In the genomic region with DNA sequence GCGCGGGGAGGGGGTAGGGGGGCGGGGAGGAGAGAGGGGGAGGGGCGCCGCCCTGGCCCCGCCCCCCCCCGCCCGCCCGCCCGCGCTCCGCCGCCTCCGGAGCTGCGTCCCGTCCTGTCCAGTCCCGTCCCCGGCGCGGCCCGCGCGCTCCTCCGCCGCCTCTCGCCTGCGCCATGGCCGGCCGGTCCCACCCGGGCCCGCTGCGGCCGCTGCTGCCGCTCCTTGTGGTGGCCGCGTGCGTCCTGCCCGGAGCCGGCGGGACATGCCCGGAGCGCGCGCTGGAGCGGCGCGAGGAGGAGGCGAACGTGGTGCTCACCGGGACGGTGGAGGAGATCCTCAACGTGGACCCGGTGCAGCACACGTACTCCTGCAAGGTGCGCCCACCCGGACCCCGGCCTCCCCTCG, we compare ENCODE assay signal across 8 cellular contexts. TPM values are rescaled to one million over a fixed set of nuclear protein-coding genes. Genes with fewer than 3 reads are reported as not detected.
DNase-seq lines count a peak whose midpoint lies in the region; ATAC-seq and TF ChIP-seq lines count a peak whose summit lies in the region.

Gene AGRN (plus strand): TSS at position 121 of the 405 bp plus-strand sequence. CDS start 53 bp downstream, at position 174.

- H3K4me2 ChIP-seq in skeletal muscle satellite cell (ENCODE audit: low read length) = peak within 1 kb of the TSS; percentile 91

- peaks cover 13% of the 10 kb centered on the region for H3K27me3 ChIP-seq in adrenal gland
- no peaks in the 10 kb centered on the region for H3K27me3 ChIP-seq in skeletal muscle satellite cell (ENCODE audit: control insufficient read depth, insufficient read depth, low read length)

- intact Hi-C loops in Calu3 (cut with micrococcal nuclease; ENCODE audit: unreplicated experiment) = loop anchor here (5.0 kb wide), 1 partner anchor 37 kb away; no protein-coding TSS in a partner anchor
- intact Hi-C loops in adrenal gland (cut with DNase I) = no loop called here

- BruUV-seq in Calu3 (replicated peaks; lab: Mats Ljungman, UMichigan) = no TSS peak

- H3K4me3 ChIP-seq in adrenal gland = peak within 1 kb of the TSS in 2 of 4 donors; percentile 43 to 97
- H3K4me3 ChIP-seq in iPS-11a (ENCODE audit: low read depth, low read length) = peak within 1 kb of the TSS; percentile 70
- peak within 1 kb of the TSS; percentile 74 for H3K4me3 ChIP-seq in skeletal muscle satellite cell (ENCODE audit: low read length)

- DNase-seq in Calu3 = peak; percentile 50
- peak in 4 of 7 donors; percentile 49 to 62 (median 52) for DNase-seq in adrenal gland
- no peak for DNase-seq in NCI-H2171 (lab: John Stamatoyannopoulos, UW)
- DNase-seq in NCI-H774 (lab: John Stamatoyannopoulos, UW) = no peak

- H3K36me3 Mint-ChIP-seq in Calu3 (ENCODE audit: insufficient read depth, unreplicated experiment) = peaks cover 53% of the 10 kb centered on the region

- H3K4me1 ChIP-seq in adrenal gland (replicated peaks in 1 of 2) = peaks cover 12 to 16% of the 10 kb centered on the region in 2 donors
- H3K4me1 ChIP-seq in skeletal muscle satellite cell (ENCODE audit: control insufficient read depth, insufficient read depth, low read length) = peaks cover 14% of the 10 kb centered on the region

- H3K9me3 Mint-ChIP-seq in Calu3 (ENCODE audit: low read depth, unreplicated experiment) = no peaks in the 10 kb centered on the region

- H3K27ac ChIP-seq in adrenal gland = peak within 1 kb of the TSS in 3 of 5 donors; percentile 64 to 96 (median 75)

- peaks cover 18% of the 10 kb centered on the region for H3K4me1 Mint-ChIP-seq in Calu3 (ENCODE audit: low read depth, unreplicated experiment)

- peak within 1 kb of the TSS; percentile 44 for H3K27ac Mint-ChIP-seq in Calu3 (ENCODE audit: unreplicated experiment)

- H3K36me3 ChIP-seq in adrenal gland (replicated peaks in 1 of 2) (no peaks in the 10 kb centered on the region), skeletal muscle satellite cell (ENCODE audit: insufficient read depth, low read length) (no peaks in the 10 kb centered on the region)

- H3K27me3 Mint-ChIP-seq in Calu3 (ENCODE audit: unreplicated experiment) = no peaks in the 10 kb centered on the region

- peak within 1 kb of the TSS; percentile 73 for H3K4me3 Mint-ChIP-seq in Calu3 (ENCODE audit: low read depth, unreplicated experiment)

- TF ChIP-seq CTCF in Calu3 (IDR thresholded peaks at IDR 0.05; ENCODE audit: unreplicated experiment) (no peak), adrenal gland (IDR thresholded peaks at IDR 0.05) (no peak)

- no peak for TF ChIP-seq POLR2A in adrenal gland (IDR thresholded peaks at IDR 0.05)

- no peak within 1 kb of the TSS for H3K9ac ChIP-seq in skeletal muscle satellite cell (ENCODE audit: low read depth, low read length)

- ATAC-seq in GM19463 (IDR thresholded peaks at IDR 0.05; ENCODE audit: unreplicated experiment) (peak; percentile 27), HG03565 (IDR thresholded peaks at IDR 0.05; ENCODE audit: unreplicated experiment) (peak; percentile 18)

- no peaks in the 10 kb centered on the region for H3K9me3 ChIP-seq in adrenal gland (replicated peaks in 1 of 3)
- no peaks in the 10 kb centered on the region for H3K9me3 ChIP-seq in skeletal muscle satellite cell (replicated peaks; ENCODE audit: low read length)

- CTCF ChIA-PET in Calu3 (lab: Charles Lee) = interaction anchor here (0.6 kb wide), 1 partner anchor 16 kb away, joined by 4 read pairs; no protein-coding TSS in a partner anchor

- 0 to 3% (median 0%) methylated on average over 7 to 48 of the region's 58 CpGs for WGBS in adrenal gland, 4 donors

RNA-seq across cellular contexts. Expression of gene AGRN, which starts in this region (rescaled TPM):
- total RNA-seq in Calu3 (2022) (446 and 552 TPM in 2 replicates), adrenal gland (10 to 100 TPM in 6 of 8 donors, 1 to 10 TPM in 2; 6.0 to 20.5 (median 14.0) TPM)
- polyA plus RNA-seq in adrenal gland = 10 to 100 TPM in 2 of 3 donors, 1 to 10 TPM in 1; 2.2 to 27.8 (median 10.2) TPM
- 15.2 and 22.5 TPM in 2 replicates for total RNA-seq in skeletal muscle satellite cell (2012; rRNA removed)

Comparison
In these comparisons a context has a peak if more than half of its experiments do, and no peak if none do; other contexts are left out.
1. RNA of gene AGRN (total RNA-seq): 446 to 552 TPM in Calu3; 6.0 to 20.5 TPM in adrenal gland; every median in the first group is over 10 times any median in the second.
2. DNase-seq: peak in Calu3 (single experiment) and adrenal gland (4 of 7); none in NCI-H2171 (single experiment) and NCI-H774 (single experiment).